Comparison of ENCODE assay signal across 10 cellular contexts in genomic region chr10:103845983-103846382, GRCh38. TPM values are rescaled to one million over a fixed set of nuclear protein-coding genes. Genes with fewer than 3 reads are reported as not detected.
DNase-seq lines count a peak whose midpoint lies in the region; ATAC-seq, FAIRE-seq and TF ChIP-seq lines count a peak whose summit lies in the region.
"Had no signal": no experiment of that assay in that cellular context is flagged by ENCODE, and none has a peak within 500 bp of the region (broad histone marks: within the 10 kb centered on the region; RNA-seq: fewer than 3 reads in every experiment).

No MANE protein-coding gene starts in this region.

- no peaks in the 10 kb centered on the region for H3K27me3 Mint-ChIP-seq in CD4-positive, CD25-positive, alpha-beta regulatory T cell

- H3F3A ChIP-seq in SK-N-SH (replicated peaks; ENCODE audit: insufficient read depth): peaks cover 31% of the 10 kb centered on the region

- H3K4me3 ChIP-seq in CD4-positive, CD25-positive, alpha-beta regulatory T cell (ENCODE audit: low read depth, low read length): peak overlapping the region; percentile 56
- H3K4me3 ChIP-seq in HepG2 (replicated peaks in 1 of 3; ENCODE audit: insufficient read depth in 1 of 3, low read depth in 2 of 3, low read length in 3 of 3) (no peak overlapping the region), SK-N-SH (ENCODE audit: low read depth in 2 of 2, low read length in 1 of 2) (no peak overlapping the region)

- no peak for TF ChIP-seq EP300 in HepG2 (IDR thresholded peaks at IDR 0.05; ENCODE audit: low read depth in 2 of 2, low read length in 2 of 2)
- TF ChIP-seq EP300 in HepG2 (CRISPR knock-in tag; IDR thresholded peaks at IDR 0.05; ENCODE audit: borderline replicate concordance): no peak
- TF ChIP-seq EP300 in SK-N-SH (IDR thresholded peaks at IDR 0.05; ENCODE audit: borderline replicate concordance in 1 of 2, low read depth in 1 of 2, low read length in 1 of 2): no peak

- WGBS in HepG2 (ENCODE audit: low lambda C conversion rate): 72% methylated on average over 5 of the region's 5 CpGs
- 89% methylated on average over 1 of the region's 5 CpGs for WGBS in SK-N-SH (ENCODE audit: low lambda C conversion rate)

- H3K4me3 Mint-ChIP-seq in CD4-positive, CD25-positive, alpha-beta regulatory T cell: peak overlapping the region; percentile 52 to 68 (median 63)

- H3K9me3 ChIP-seq in CD4-positive, CD25-positive, alpha-beta regulatory T cell (ENCODE audit: control insufficient read depth in 2 of 2, low read length in 2 of 2): no peaks in the 10 kb centered on the region
- H3K9me3 ChIP-seq in HepG2 (ENCODE audit: low read length) (no peaks in the 10 kb centered on the region), SK-N-SH (no peaks in the 10 kb centered on the region)

- TF ChIP-seq CTCF in HepG2 (CRISPR knock-in tag; IDR thresholded peaks at IDR 0.05): no peak
- TF ChIP-seq CTCF in SK-N-SH (IDR thresholded peaks at IDR 0.05): no peak

- in situ Hi-C loops in HepG2 (cut with HindIII; ENCODE audit: extremely low pct_ligation_motif_present, low pct_unique_long_range_greater_than_20kb): no loop called here

- peaks cover 91% of the 10 kb centered on the region for H3K79me2 ChIP-seq in HepG2 (ENCODE audit: insufficient read depth, low read length)
- H3K79me2 ChIP-seq in SK-N-SH (ENCODE audit: insufficient read depth): peaks cover 63% of the 10 kb centered on the region
- H3K79me2 ChIP-seq: parathyroid adenoma had no signal

- peaks cover 17 to 34% (median 22%) of the 10 kb centered on the region in 4 donors for H3K4me1 Mint-ChIP-seq in CD4-positive, CD25-positive, alpha-beta regulatory T cell

- CTCF ChIA-PET in HepG2 (lab: Yijun Ruan, JAX; ENCODE audit: low intra/inter-chr PET ratio, low total read pairs): no interaction called here
- CTCF ChIA-PET in SK-N-SH (lab: Yijun Ruan, JAX): interaction anchor here (0.8 to 0.9 kb wide), 2 partner anchors 10 to 133 kb away, joined by 3 read pairs; no protein-coding TSS in a partner anchor

- H4K20me1 ChIP-seq in HepG2 (ENCODE audit: insufficient read depth, low read length): peaks cover 45% of the 10 kb centered on the region
- no peaks in the 10 kb centered on the region; the same call in 1 of the 2 replicates for H4K20me1 ChIP-seq in SK-N-SH (ENCODE audit: insufficient read depth)

- POLR2A ChIA-PET in HepG2 (lab: Yijun Ruan, JAX): no interaction called here
- POLR2A ChIA-PET in SK-N-SH (lab: Yijun Ruan, JAX): interaction anchor here (1.9 kb wide), 1 partner anchor 11 kb away, joined by 4 read pairs; no protein-coding TSS in a partner anchor

- BruUV-seq in HepG2 (replicated peaks; lab: Mats Ljungman, UMichigan): no TSS peak

- H3K27ac ChIP-seq in CD4-positive, CD25-positive, alpha-beta regulatory T cell (ENCODE audit: insufficient read depth, low read length, poor library complexity, severe bottlenecking): peak overlapping the region; percentile 14
- no peak overlapping the region for H3K27ac ChIP-seq in HepG2 (ENCODE audit: extremely low read length, insufficient read depth, low read length)
- no peak overlapping the region for H3K27ac ChIP-seq in SK-N-SH (ENCODE audit: low read depth in 2 of 2, low read length in 1 of 2)
- H3K27ac ChIP-seq: parathyroid adenoma had no signal

- no peak for TF ChIP-seq POLR2A in HepG2 (IDR thresholded peaks at IDR 0.05; ENCODE audit: insufficient read depth in 1 of 2, low read depth in 2 of 2, low read length in 2 of 2)

- peak; percentile 87 to 90 for ATAC-seq in CD4-positive, CD25-positive, alpha-beta regulatory T cell (ENCODE audit: low read depth in 2 of 2)
- ATAC-seq in HG03039 (IDR thresholded peaks at IDR 0.05; ENCODE audit: unreplicated experiment) (peak; percentile 53), HepG2 (peak; percentile 13; the same call in 1 of the 3 replicates), HG03460 (IDR thresholded peaks at IDR 0.05; ENCODE audit: unreplicated experiment) (no peak)

- H2AFZ ChIP-seq in HepG2 (ENCODE audit: low read length) (no peak overlapping the region), SK-N-SH (ENCODE audit: low read depth) (no peak overlapping the region)
- H2AFZ ChIP-seq: parathyroid adenoma had no signal

- H3K36me3 Mint-ChIP-seq in CD4-positive, CD25-positive, alpha-beta regulatory T cell: no peaks in the 10 kb centered on the region

- intact Hi-C loops in HepG2 (cut with micrococcal nuclease; ENCODE audit: unreplicated experiment): no loop called here

- H3K9ac ChIP-seq in HepG2 (ENCODE audit: insufficient read depth, low read depth, low read length) (no peak overlapping the region), SK-N-SH (no peak overlapping the region)
- H3K9ac ChIP-seq: parathyroid adenoma had no signal

- no peaks in the 10 kb centered on the region for H3K36me3 ChIP-seq in CD4-positive, CD25-positive, alpha-beta regulatory T cell (ENCODE audit: control insufficient read depth, insufficient read depth, low read length)
- H3K36me3 ChIP-seq in HepG2 (replicated peaks in 1 of 2; ENCODE audit: control insufficient read depth in 1 of 2, insufficient read depth in 2 of 2, low read length in 2 of 2): peaks cover 12 to 29% of the 10 kb centered on the region in 2 experiments
- no peaks in the 10 kb centered on the region for H3K36me3 ChIP-seq in SK-N-SH (replicated peaks in 1 of 2; ENCODE audit: control insufficient read depth in 1 of 2, insufficient read depth in 2 of 2, low read length in 1 of 2)

- no peaks in the 10 kb centered on the region for H3K27me3 ChIP-seq in CD4-positive, CD25-positive, alpha-beta regulatory T cell (ENCODE audit: control insufficient read depth, insufficient read depth, low read length)
- H3K27me3 ChIP-seq in HepG2 (ENCODE audit: control insufficient read depth in 1 of 2, insufficient read depth in 2 of 2, low read length in 2 of 2): no peaks in the 10 kb centered on the region
- no peaks in the 10 kb centered on the region for H3K27me3 ChIP-seq in SK-N-SH (ENCODE audit: insufficient read depth)

- H3K4me2 ChIP-seq in HepG2 (ENCODE audit: low read depth, low read length) (no peak overlapping the region), SK-N-SH (no peak overlapping the region)

- FAIRE-seq in HepG2 (lab: Jason Lieb, UNC): no peak

- no peaks in the 10 kb centered on the region for H3K9me3 Mint-ChIP-seq in CD4-positive, CD25-positive, alpha-beta regulatory T cell

- TF ChIP-seq RAD21 in HepG2 (CRISPR knock-in tag; IDR thresholded peaks at IDR 0.05) (no peak), SK-N-SH (IDR thresholded peaks at IDR 0.05; ENCODE audit: low read length) (no peak)

- H3K4me1 ChIP-seq in CD4-positive, CD25-positive, alpha-beta regulatory T cell (ENCODE audit: control insufficient read depth, insufficient read depth, low read length, poor library complexity, severe bottlenecking): peaks cover 14% of the 10 kb centered on the region
- peaks cover 90% of the 10 kb centered on the region for H3K4me1 ChIP-seq in HepG2 (ENCODE audit: insufficient read depth, low read length)
- H3K4me1 ChIP-seq in SK-N-SH (ENCODE audit: control insufficient read depth in 1 of 2, insufficient read depth in 2 of 2, low read depth in 1 of 2, low read length in 1 of 2): peaks cover 42 to 46% of the 10 kb centered on the region in 2 experiments
- H3K4me1 ChIP-seq: parathyroid adenoma had no signal

- peak overlapping the region; percentile 29 to 90 (median 79) for H3K27ac Mint-ChIP-seq in CD4-positive, CD25-positive, alpha-beta regulatory T cell

- DNase-seq in CD4-positive, CD25-positive, alpha-beta regulatory T cell: peak in 2 of 3 donors; percentile 27 to 73
- peak; percentile 22 for DNase-seq in activated T-cell treated with anti-CD3 and anti-CD28 coated beads for 1 hour (ENCODE audit: low read depth)
- DNase-seq in HepG2 (ENCODE audit: low spot score): no peak
- DNase-seq in SK-N-SH: no peak
- no peak for DNase-seq in NCI-H146 treated with DMSO at 0.1 percent for 48 hours (lab: John Stamatoyannopoulos, UW; ENCODE audit: unreplicated experiment)
- no peak for DNase-seq in HT-29 (ENCODE audit: low spot score)
- DNase-seq: DMS53 had no signal

- no peaks in the 10 kb centered on the region for H3K9me2 ChIP-seq in SK-N-SH

TF ChIP-seq in HepG2, 621 proteins besides CTCF, POLR2A, EP300 and RAD21 (continues in another document):
- no peak for TF ChIP-seq ZIK1 (CRISPR knock-in tag; IDR thresholded peaks at IDR 0.05; ENCODE audit: borderline replicate concordance, low read depth)

TF ChIP-seq in SK-N-SH, 30 proteins besides CTCF, POLR2A, EP300 and RAD21 (continues in another document):
- TF ChIP-seq NRF1 (IDR thresholded peaks at IDR 0.05; ENCODE audit: low read depth, low read length): no peak

RNA-seq across cellular contexts. Expression of gene SH3PXD2A, which starts 9.4 kb away (rescaled TPM):
- 15.4 TPM for total RNA-seq in CD4-positive, CD25-positive, alpha-beta regulatory T cell
- under 1 TPM; 0.24 to 0.59 (median 0.38) TPM for polyA plus RNA-seq in CD4-positive, CD25-positive, alpha-beta regulatory T cell
- 11.3 and 11.9 TPM in 2 replicates for total RNA-seq in HepG2 (2016; rRNA removed; fragmentation: Illumina TruSeq; extraction: Trizol)
- total RNA-seq in HepG2 (2016; cell fraction: cytosol; rRNA removed; fragmentation: Illumina TruSeq; extraction: Trizol; ENCODE audit: low read depth): 4.0 and 4.5 TPM in 2 replicates
- total RNA-seq in HepG2 (2016; cell fraction: insoluble cytoplasmic fraction; rRNA removed; fragmentation: Illumina TruSeq; extraction: Trizol): 9.8 and 11.8 TPM in 2 replicates
- 5.9 and 6.1 TPM in 2 replicates for total RNA-seq in HepG2 (2016; cell fraction: membrane; rRNA removed; fragmentation: Illumina TruSeq; extraction: Trizol)
- 16.3 and 19.2 TPM in 2 replicates for total RNA-seq in HepG2 (2016; cell fraction: nucleus; rRNA removed; fragmentation: Illumina TruSeq; extraction: Trizol)
- polyA plus RNA-seq in HepG2 (2011; rRNA removed): 11.1 and 12.3 TPM in 2 replicates
- 6.6 and 7.4 TPM in 2 replicates for polyA plus RNA-seq in HepG2 (2011; cell fraction: cytosol; rRNA removed)
- polyA plus RNA-seq in HepG2 (2011; cell fraction: nucleus; rRNA removed): 57.1 and 64.0 TPM in 2 replicates
- 17.1 and 19.3 TPM in 2 replicates for polyA plus RNA-seq in HepG2 (2012)
- 0.71 and 0.86 TPM in 2 replicates for polyA plus RNA-seq in HepG2 (2016; cell fraction: cytosol; fragmentation: Illumina TruSeq; extraction: Trizol; ENCODE audit: low read depth)
- 12.9 and 16.7 TPM in 2 replicates for polyA plus RNA-seq in HepG2 (2016; cell fraction: insoluble cytoplasmic fraction; fragmentation: Illumina TruSeq; extraction: Trizol; ENCODE audit: low read depth)
- polyA plus RNA-seq in HepG2 (2016; cell fraction: membrane; fragmentation: Illumina TruSeq; extraction: Trizol; ENCODE audit: low read depth): 3.4 and 3.5 TPM in 2 replicates
- polyA plus RNA-seq in HepG2 (2016; cell fraction: nucleus; fragmentation: Illumina TruSeq; extraction: Trizol; ENCODE audit: insufficient read depth, low read depth): 64.6 and 72.1 TPM in 2 replicates
- 15.4 and 19.2 TPM in 2 replicates for polyA minus RNA-seq in HepG2 (2011; rRNA and poly(A)+ RNA removed; ENCODE audit: low replicate concordance)
- polyA minus RNA-seq in HepG2 (2011; cell fraction: cytosol; rRNA and poly(A)+ RNA removed): 13.5 and 14.3 TPM in 2 replicates
- 19.7 and 22.9 TPM in 2 replicates for polyA minus RNA-seq in HepG2 (2011; cell fraction: nucleus; rRNA and poly(A)+ RNA removed)
- polyA plus RNA-seq in SK-N-SH (2012; rRNA removed): 2.1 and 2.5 TPM in 2 replicates
- polyA plus RNA-seq in SK-N-SH (2012; cell fraction: cytosol; rRNA removed): 1.7 and 2.5 TPM in 2 replicates
- 5.5 and 5.7 TPM in 2 replicates for polyA plus RNA-seq in SK-N-SH (2012; cell fraction: nucleus; rRNA removed)
- total RNA-seq in HT-29 (2014; rRNA removed; shearing (Covaris generic)): 2.7 and 3.0 TPM in 2 replicates

Comparison
In these comparisons a context has a peak if more than half of its experiments do, and no peak if none do; other contexts are left out.
1. DNase-seq: peak in CD4-positive, CD25-positive, alpha-beta regulatory T cell (2 of 3) and activated T-cell treated with anti-CD3 and anti-CD28 coated beads for 1 hour (single experiment); none in HepG2 (single experiment), SK-N-SH (single experiment), NCI-H146 treated with DMSO at 0.1 percent for 48 hours (single experiment) and HT-29 (single experiment).